1 cellular context compared by ENCODE assay signal in genomic region chr2:100655936-100656534, GRCh38.
TF ChIP-seq lines count a peak whose summit lies in the region.

No MANE protein-coding gene starts in this region.

TF ChIP-seq in SK-N-SH, 30 proteins besides CTCF, POLR2A, EP300 and RAD21 (continued from another document):
- no peak for TF ChIP-seq ZBTB33 (IDR thresholded peaks at IDR 0.05; ENCODE audit: borderline replicate concordance, low read depth)
- peak; percentile 21; the same call in 1 of the 2 replicates for TF ChIP-seq PBX3 (IDR thresholded peaks at IDR 0.05)
